In genomic region chr1:56002272-56002671, GRCh38 we compare ENCODE assay signal across 26 cellular contexts.
"Had no signal": no experiment of that assay in that cellular context is flagged by ENCODE, and none has a peak within 500 bp of the region (broad histone marks: within the 10 kb centered on the region; RNA-seq: fewer than 3 reads in every experiment).

No MANE protein-coding gene starts in this region.

- ATAC-seq: left colon; lower lobe of right lung; naive thymus-derived CD8-positive, alpha-beta T cell; pancreas; right cardiac atrium; sciatic nerve; stimulated activated memory B cell treated with anti-CD40 and anti-IgM and Interleukin-4, amounts not matched to agents 10 μg/mL and 1 μg/mL and 100 μg/mL, for 72 hours; stimulated activated naive CD8-positive, alpha-beta T cell treated with anti-CD3 and anti-CD28 coated beads, Interleukin-15, amount 100 ng/mL, for 72 hours had no signal

- H3K27me3 ChIP-seq: pancreas, tibial nerve, uterus had no signal

- DNase-seq: hypothalamus; immature natural killer cell; kidney; left colon; lower lobe of right lung; mammary epithelial cell; mesenchymal stem cell; naive thymus-derived CD8-positive, alpha-beta T cell; nucleus accumbens; pancreas; posterior cingulate gyrus; retina; right cardiac atrium; small intestine; stimulated activated CD4-positive, alpha-beta T cell treated with anti-CD3 and anti-CD28 coated beads, Interleukin-1b, Interleukin-23, amount 100 ng/mL, for 48 hours; stimulated activated CD4-positive, alpha-beta T cell treated with anti-CD3 and anti-CD28 coated beads, Interleukin-2, amount 100 ng/mL, for 48 hours; stimulated activated CD4-positive, alpha-beta T cell treated with anti-CD3 and anti-CD28 coated beads, Interleukin-4, amount 100 ng/mL, for 4 hours; stimulated activated CD8-positive, alpha-beta memory T cell treated with anti-CD3 and anti-CD28 coated beads, Interleukin-4, amount 100 ng/mL, for 48 hours; stimulated activated naive CD4-positive, alpha-beta T cell treated with Interleukin-2 at 50 U/mL for 16 hours; stimulated activated naive CD8-positive, alpha-beta T cell treated with anti-CD3 and anti-CD28 coated beads, Interleukin-15, amount 100 ng/mL, for 72 hours; substantia nigra; uterus had no signal

- H3K4me1 ChIP-seq: lower lobe of right lung, pancreas, prostate gland, tibial nerve, uterus had no signal

- H3K36me3 ChIP-seq: lower lobe of right lung, pancreas, prostate gland, tibial nerve, uterus had no signal

- H3K9me3 ChIP-seq: pancreas, prostate gland, tibial nerve, uterus had no signal

- H3K27ac ChIP-seq: lower lobe of right lung, pancreas, prostate gland, tibial nerve, uterus had no signal

- H3K4me3 ChIP-seq: lower lobe of right lung, pancreas, prostate gland, tibial nerve, uterus had no signal
